ENCODE assay signal across 10 cellular contexts in genomic region chr11:57516061-57516443, GRCh38. TPM values are rescaled to one million over a fixed set of nuclear protein-coding genes. Genes with fewer than 3 reads are reported as not detected.
DNase-seq lines count a peak whose midpoint lies in the region; ATAC-seq and TF ChIP-seq lines count a peak whose summit lies in the region.
"Had no signal": no experiment of that assay in that cellular context is flagged by ENCODE, and none has a peak within 500 bp of the region (broad histone marks: within the 10 kb centered on the region; RNA-seq: fewer than 3 reads in every experiment).

No MANE protein-coding gene starts in this region.

- TF ChIP-seq CTCF in WI38 (IDR thresholded peaks at IDR 0.05; ENCODE audit: low read depth, low read length) (no peak), hepatocyte (IDR thresholded peaks at IDR 0.05; ENCODE audit: poor library complexity) (no peak)

- peak overlapping the region; percentile 33 for H3K27ac ChIP-seq in hepatocyte
- peak overlapping the region in 8 of 21 experiments; percentile 36 to 82 (median 68) for H3K27ac ChIP-seq in skin epidermis

- no peak for DNase-seq in H7
- DNase-seq in hepatocyte (ENCODE audit: low spot score): no peak
- no peak for DNase-seq in germinal center (ENCODE audit: low spot score)
- DNase-seq in stimulated activated naive CD4-positive, alpha-beta T cell treated with Interleukin-2 at 50 U/mL for 16 hours (lab: John Stamatoyannopoulos, UW): no peak

- H3K9me3 ChIP-seq in hepatocyte (ENCODE audit: low read depth): no peaks in the 10 kb centered on the region

- 22% methylated on average over 5 of the region's 5 CpGs for WGBS in hepatocyte (ENCODE audit: low lambda C conversion rate, missing lambda C conversion rate)

- peak overlapping the region; percentile 99 for H3K4me2 ChIP-seq in hepatocyte

- no peaks in the 10 kb centered on the region for H4K20me1 ChIP-seq in hepatocyte (ENCODE audit: insufficient read depth, poor library complexity, severe bottlenecking)

- no peaks in the 10 kb centered on the region for H3K9me2 ChIP-seq in hepatocyte (replicated peaks; ENCODE audit: insufficient read depth)

- peak overlapping the region; percentile 92 for H2AFZ ChIP-seq in hepatocyte

- H3K27me3 ChIP-seq in H7 (ENCODE audit: control insufficient read depth, insufficient read depth, low read length): peaks cover 20% of the 10 kb centered on the region
- peaks cover 7% of the 10 kb centered on the region for H3K27me3 ChIP-seq in hepatocyte

- peaks cover 5% of the 10 kb centered on the region for H3K4me1 ChIP-seq in hepatocyte (ENCODE audit: insufficient read depth)

- no peaks in the 10 kb centered on the region for H3K79me2 ChIP-seq in hepatocyte

- H3K36me3 ChIP-seq in H7 (replicated peaks; ENCODE audit: control insufficient read depth, insufficient read depth, low read length) (no peaks in the 10 kb centered on the region), hepatocyte (replicated peaks; ENCODE audit: insufficient read depth, low read depth) (no peaks in the 10 kb centered on the region)

- H3K4me3 ChIP-seq in H7 (ENCODE audit: insufficient read depth, low read depth, low read length) (peak overlapping the region; percentile 85), WI38 (ENCODE audit: low read depth, low read length) (peak overlapping the region; percentile 85), hepatocyte (peak overlapping the region; percentile 93), skin epidermis (peak overlapping the region; percentile 56 to 76 (median 73))

- ATAC-seq in HG02798 (IDR thresholded peaks at IDR 0.05; ENCODE audit: poor library complexity, unreplicated experiment): no peak
- no peak for ATAC-seq in HG03135 (IDR thresholded peaks at IDR 0.05; ENCODE audit: unreplicated experiment)

RNA-seq across cellular contexts. Expression of gene SLC43A1, which starts 0.6 kb away (rescaled TPM):
- total RNA-seq in H7 (2014; rRNA removed; shearing (Covaris generic)): 30.7 and 33.1 TPM in 2 replicates
- total RNA-seq in hepatocyte: 40.4 and 42.2 TPM in 2 replicates
- 23.4 and 39.5 TPM in 2 replicates for polyA plus RNA-seq in hepatocyte

RNA-seq across cellular contexts. Expression of gene TIMM10, which starts 14.5 kb away (rescaled TPM):
- 58.6 and 73.3 TPM in 2 replicates for total RNA-seq in H7 (2014; rRNA removed; shearing (Covaris generic))
- 23.3 and 31.2 TPM in 2 replicates for total RNA-seq in hepatocyte
- polyA plus RNA-seq in hepatocyte: 84.0 and 99.4 TPM in 2 replicates

RNA-seq across cellular contexts. Expression of gene SMTNL1, which starts 21.3 kb away (rescaled TPM):
- not detected in 2 replicates for total RNA-seq in H7 (2014; rRNA removed; shearing (Covaris generic))
- not detected in 2 replicates for total RNA-seq in hepatocyte
- 0.19 TPM in 1 of 2 replicates, not detected in the other for polyA plus RNA-seq in hepatocyte
- total RNA-seq: lung microvascular endothelial cell; T-helper 1 cell treated with Interleukin-12 subunit alpha and Interleukin-12 subunit beta and Interleukin-4 antibody, amounts not matched to agents 30 ng/mL and 1 ng/mL, for 36 hours had no signal

RNA-seq across cellular contexts. Expression of gene UBE2L6, which starts 51.4 kb away (rescaled TPM):
- 9.5 and 17.6 TPM in 2 replicates for total RNA-seq in H7 (2014; rRNA removed; shearing (Covaris generic))
- total RNA-seq in hepatocyte: 40.6 and 45.7 TPM in 2 replicates
- 109 and 113 TPM in 2 replicates for polyA plus RNA-seq in hepatocyte

RNA-seq across cellular contexts. Expression of gene RTN4RL2, which starts 55.7 kb away (rescaled TPM):
- 3.1 and 3.4 TPM in 2 replicates for total RNA-seq in H7 (2014; rRNA removed; shearing (Covaris generic))
- total RNA-seq in hepatocyte: 1.4 and 2.4 TPM in 2 replicates
- polyA plus RNA-seq in hepatocyte: 5.8 and 10.6 TPM in 2 replicates
